Comparison of ENCODE assay signal across 1 cellular context in genomic region chr2:75549401-75550253, GRCh38.
TF ChIP-seq lines count a peak whose summit lies in the region.

No MANE protein-coding gene starts in this region.

TF ChIP-seq in HepG2, 621 proteins besides CTCF, POLR2A, EP300 and RAD21 (continued from another document and continues in another):
- 0 out of 2 replicates have a peak, but pooled peaks have one; percentile 24 for TF ChIP-seq KDM2A (CRISPR knock-in tag; IDR thresholded peaks at IDR 0.05; ENCODE audit: borderline replicate concordance, low read depth)
- TF ChIP-seq ZFP37 (CRISPR knock-in tag; IDR thresholded peaks at IDR 0.05; ENCODE audit: borderline replicate concordance): no peak
- TF ChIP-seq ZKSCAN8 (CRISPR knock-in tag; IDR thresholded peaks at IDR 0.05; ENCODE audit: borderline replicate concordance): no peak
- TF ChIP-seq ZNF768 (CRISPR knock-in tag; IDR thresholded peaks at IDR 0.05): no peak
- TF ChIP-seq ZNF761 (CRISPR knock-in tag; conservative IDR thresholded peaks at IDR 0.05): no peak
- TF ChIP-seq SRSF4 (IDR thresholded peaks at IDR 0.05; ENCODE audit: low read depth, low read length, poor library complexity, severe bottlenecking): no peak
- no peak for TF ChIP-seq IRF2 (CRISPR knock-in tag; IDR thresholded peaks at IDR 0.05)
- TF ChIP-seq ZBTB34 (CRISPR knock-in tag; IDR thresholded peaks at IDR 0.05): peak; percentile 93
- TF ChIP-seq ZNF841 (CRISPR knock-in tag; IDR thresholded peaks at IDR 0.05; ENCODE audit: borderline replicate concordance): no peak
- no peak for TF ChIP-seq KLF15 (CRISPR knock-in tag; IDR thresholded peaks at IDR 0.05; ENCODE audit: borderline replicate concordance)
- no peak for TF ChIP-seq ZNF678 (CRISPR knock-in tag; IDR thresholded peaks at IDR 0.05)
- no peak for TF ChIP-seq ZFP90 (CRISPR knock-in tag; IDR thresholded peaks at IDR 0.05; ENCODE audit: borderline replicate concordance)
- no peak for TF ChIP-seq SNAPC2 (CRISPR knock-in tag; IDR thresholded peaks at IDR 0.05)
- no peak for TF ChIP-seq ZEB1 (IDR thresholded peaks at IDR 0.05; ENCODE audit: insufficient replicate concordance, low read depth)
- TF ChIP-seq BRCA1 (CRISPR knock-in tag; IDR thresholded peaks at IDR 0.05): no peak
- TF ChIP-seq NR2C2 (CRISPR knock-in tag; IDR thresholded peaks at IDR 0.05; ENCODE audit: borderline replicate concordance): peak; percentile 16; the same call in 1 of the 2 replicates
- TF ChIP-seq ZNF121 (CRISPR knock-in tag; IDR thresholded peaks at IDR 0.05): no peak
- no peak for TF ChIP-seq RFXANK (CRISPR knock-in tag; IDR thresholded peaks at IDR 0.05)
- no peak for TF ChIP-seq MLLT10 (CRISPR knock-in tag; IDR thresholded peaks at IDR 0.05)
- no peak for TF ChIP-seq POLR2AphosphoS2 (IDR thresholded peaks at IDR 0.05; ENCODE audit: low read depth, low read length)
- no peak for TF ChIP-seq FOSL1 (CRISPR knock-in tag; IDR thresholded peaks at IDR 0.05; ENCODE audit: borderline replicate concordance)
- TF ChIP-seq PRPF4 (IDR thresholded peaks at IDR 0.05; ENCODE audit: low read depth, low read length, poor library complexity, severe bottlenecking): no peak
- TF ChIP-seq ZNF646 (CRISPR knock-in tag; IDR thresholded peaks at IDR 0.05): no peak
- no peak for TF ChIP-seq MXD3 (CRISPR knock-in tag; IDR thresholded peaks at IDR 0.05)
- no peak for TF ChIP-seq SUZ12 (IDR thresholded peaks at IDR 0.05; ENCODE audit: low read depth, low read length)
- TF ChIP-seq RXRB (CRISPR knock-in tag; IDR thresholded peaks at IDR 0.05; ENCODE audit: borderline replicate concordance): no peak; the same call in 1 of the 2 replicates
- no peak for TF ChIP-seq MBD4 (IDR thresholded peaks at IDR 0.05; ENCODE audit: borderline replicate concordance, low read length)
- TF ChIP-seq ELF3 (CRISPR knock-in tag; IDR thresholded peaks at IDR 0.05): no peak
- TF ChIP-seq XBP1 (CRISPR knock-in tag; IDR thresholded peaks at IDR 0.05): no peak
- TF ChIP-seq ZFYVE20 (CRISPR knock-in tag; IDR thresholded peaks at IDR 0.05; ENCODE audit: borderline replicate concordance, low read depth): no peak
- no peak; the same call in 1 of the 2 replicates for TF ChIP-seq RXRA (CRISPR knock-in tag; IDR thresholded peaks at IDR 0.05)
- no peak for TF ChIP-seq HOXD1 (CRISPR knock-in tag; IDR thresholded peaks at IDR 0.05)
- no peak for TF ChIP-seq MAX (IDR thresholded peaks at IDR 0.05)
- no peak for TF ChIP-seq ZNF503 (CRISPR knock-in tag; IDR thresholded peaks at IDR 0.05)
- no peak for TF ChIP-seq CBX5 (CRISPR knock-in tag; IDR thresholded peaks at IDR 0.05; ENCODE audit: borderline replicate concordance)
- TF ChIP-seq ZSCAN29 (CRISPR knock-in tag; conservative IDR thresholded peaks at IDR 0.05): no peak
- TF ChIP-seq ZNF777 (CRISPR knock-in tag; IDR thresholded peaks at IDR 0.05): no peak
- no peak for TF ChIP-seq SIN3B (IDR thresholded peaks at IDR 0.05; ENCODE audit: low read length)
- no peak for TF ChIP-seq ZNF468 (CRISPR knock-in tag; IDR thresholded peaks at IDR 0.05)
- TF ChIP-seq SNRNP70 (IDR thresholded peaks at IDR 0.05; ENCODE audit: low read depth, low read length): no peak
- no peak for TF ChIP-seq ARID2 (CRISPR knock-in tag; IDR thresholded peaks at IDR 0.05; ENCODE audit: borderline replicate concordance)
- no peak; the same call in 1 of the 2 replicates for TF ChIP-seq BCL3 (CRISPR knock-in tag; IDR thresholded peaks at IDR 0.05)
- TF ChIP-seq CHD2 (IDR thresholded peaks at IDR 0.05; ENCODE audit: low read depth, low read length): no peak
- TF ChIP-seq SMAD1 (CRISPR knock-in tag; IDR thresholded peaks at IDR 0.05; ENCODE audit: borderline replicate concordance, low read depth): no peak
- no peak for TF ChIP-seq ZNF17 (CRISPR knock-in tag; IDR thresholded peaks at IDR 0.05)
- TF ChIP-seq ZNF343 (CRISPR knock-in tag; IDR thresholded peaks at IDR 0.05): no peak
- TF ChIP-seq ZNF34 (CRISPR knock-in tag; IDR thresholded peaks at IDR 0.05; ENCODE audit: borderline replicate concordance): peak; percentile 36; the same call in 1 of the 2 replicates
- TF ChIP-seq ZNF232 (CRISPR knock-in tag; IDR thresholded peaks at IDR 0.05; ENCODE audit: borderline replicate concordance): no peak
- TF ChIP-seq GZF1 (CRISPR knock-in tag; IDR thresholded peaks at IDR 0.05): no peak
- no peak for TF ChIP-seq ZNF383 (CRISPR knock-in tag; IDR thresholded peaks at IDR 0.05; ENCODE audit: borderline replicate concordance)
- no peak for TF ChIP-seq PBX2 (CRISPR knock-in tag; IDR thresholded peaks at IDR 0.05)
- no peak for TF ChIP-seq MED8 (CRISPR knock-in tag; IDR thresholded peaks at IDR 0.05; ENCODE audit: insufficient replicate concordance)
- TF ChIP-seq ZNF367 (CRISPR knock-in tag; IDR thresholded peaks at IDR 0.05; ENCODE audit: borderline replicate concordance): no peak
- no peak for TF ChIP-seq BRD4 (CRISPR knock-in tag; IDR thresholded peaks at IDR 0.05)
- TF ChIP-seq GATAD1 (CRISPR knock-in tag; IDR thresholded peaks at IDR 0.05): no peak
- no peak for TF ChIP-seq ZBTB1 (CRISPR knock-in tag; IDR thresholded peaks at IDR 0.05; ENCODE audit: borderline replicate concordance)
- TF ChIP-seq JARID2 (CRISPR knock-in tag; IDR thresholded peaks at IDR 0.05; ENCODE audit: insufficient replicate concordance): no peak
- no peak for TF ChIP-seq KMT2B (CRISPR knock-in tag; IDR thresholded peaks at IDR 0.05)
- TF ChIP-seq CHCHD3 (CRISPR knock-in tag; IDR thresholded peaks at IDR 0.05): no peak
- TF ChIP-seq ZNF775 (CRISPR knock-in tag; IDR thresholded peaks at IDR 0.05; ENCODE audit: borderline replicate concordance): 0 out of 2 replicates have a peak, but pooled peaks have one; percentile 62
- no peak for TF ChIP-seq ZNF672 (CRISPR knock-in tag; IDR thresholded peaks at IDR 0.05)
- peak; percentile 36; the same call in 1 of the 2 replicates for TF ChIP-seq CREM (IDR thresholded peaks at IDR 0.05)
- no peak for TF ChIP-seq CREM (CRISPR knock-in tag; IDR thresholded peaks at IDR 0.05)
- TF ChIP-seq ZFY (CRISPR knock-in tag; IDR thresholded peaks at IDR 0.05): 0 out of 2 replicates have a peak, but pooled peaks have one; percentile 27
- TF ChIP-seq NR2F6 (IDR thresholded peaks at IDR 0.05): peak; percentile 55; the same call in 1 of the 2 replicates
- no peak for TF ChIP-seq NR2F6 (CRISPR knock-in tag; IDR thresholded peaks at IDR 0.05)
- no peak for TF ChIP-seq KAT7 (CRISPR knock-in tag; IDR thresholded peaks at IDR 0.05; ENCODE audit: borderline replicate concordance)
- TF ChIP-seq ZNF282 (IDR thresholded peaks at IDR 0.05; ENCODE audit: partially characterized antibody): no peak
- no peak for TF ChIP-seq HINFP (CRISPR knock-in tag; IDR thresholded peaks at IDR 0.05; ENCODE audit: low read depth)
